29 cellular contexts compared by ENCODE assay signal in the genomic region with DNA sequence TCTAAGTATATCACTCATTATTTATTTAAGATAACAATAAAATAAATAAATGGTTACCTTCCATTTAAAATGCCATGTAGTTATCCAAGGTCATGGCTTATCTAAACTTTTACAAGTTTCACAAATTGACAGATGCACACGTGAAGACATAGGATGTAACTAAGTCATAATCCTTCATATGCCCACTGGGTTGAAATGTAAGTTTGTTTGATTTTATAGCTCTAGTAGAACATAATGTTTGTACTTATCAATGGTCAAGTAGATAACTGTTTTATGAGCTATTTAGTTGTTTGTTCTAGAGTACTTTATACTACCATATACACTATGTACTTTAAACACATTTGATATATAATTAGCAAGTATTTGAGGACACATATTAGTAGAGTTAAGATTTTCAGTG.
"Had no signal": no experiment of that assay in that cellular context is flagged by ENCODE, and none has a peak within 500 bp of the region (broad histone marks: within the 10 kb centered on the region; RNA-seq: fewer than 3 reads in every experiment).

No MANE protein-coding gene starts in this region.

- H3K27ac ChIP-seq: ascending aorta, body of pancreas, breast epithelium, PC-9, RWPE1, SK-N-MC had no signal

- H3K27me3 ChIP-seq: ascending aorta, body of pancreas, breast epithelium had no signal

- DNase-seq: activated CD4-positive, alpha-beta T cell treated with anti-CD3 and anti-CD28 coated beads for 36 hours; activated CD4-positive, alpha-beta T cell treated with anti-CD3 and anti-CD28 coated beads, Interleukin-2, amount 10 ng/mL, durations not matched to agents 7 days and 5 days; activated CD4-positive, alpha-beta T cell treated with anti-CD3 and anti-CD28 coated beads, Interleukin-2, amount 50 U/mL, for 48 hours; activated CD8-positive, alpha-beta T cell treated with anti-CD3 and anti-CD28 coated beads, Interleukin-2, amount 10 ng/mL, durations not matched to agents 7 days and 5 days; activated gamma-delta T cell; activated naive CD4-positive, alpha-beta T cell treated with Interleukin-2 at 50 U/mL for 16 hours; activated naive CD8-positive, alpha-beta T cell treated with anti-CD3 and anti-CD28 coated beads, Interleukin-2, amount 10 ng/mL, durations not matched to agents 7 days and 5 days; activated T-cell treated with anti-CD3 and anti-CD28 coated beads, Interleukin-2, amount 50 U/mL, for 24 hours; amygdala; body of pancreas; NCI-H1105; NCI-H1417 treated with DMSO at 0.1 percent for 48 hours; NCI-H187 treated with DMSO at 0.1 percent for 48 hours; NCI-H2081 treated with DMSO at 0.1 percent for 48 hours; NCI-H345; NCI-H524 treated with DMSO at 0.1 percent for 48 hours; NK-92 treated with Interleukin-12 subunit alpha and Interleukin-12 subunit beta, amount 100 ng/mL, for 24 hours; PC-9; Right ventricle myocardium superior had no signal

- H3K4me3 ChIP-seq: ascending aorta, body of pancreas, breast epithelium, PC-9, SK-N-MC had no signal

- H3K36me3 ChIP-seq: ascending aorta, breast epithelium had no signal

- H3K9me3 ChIP-seq: ascending aorta, body of pancreas, breast epithelium had no signal

- H3K4me2 ChIP-seq: PC-9 had no signal

- ATAC-seq: activated CD4-positive, alpha-beta T cell treated with anti-CD3 and anti-CD28 coated beads for 36 hours; activated CD4-positive, CD25-positive, alpha-beta regulatory T cell treated with anti-CD3 and anti-CD28 coated beads, Interleukin-2, amount 50 U/mL, for 24 hours; activated CD8-positive, alpha-beta T cell treated with anti-CD3 and anti-CD28 coated beads, Interleukin-2, amount 10 ng/mL, durations not matched to agents 7 days and 5 days; body of pancreas; WTC11 had no signal

- H3K4me1 Mint-ChIP-seq: activated CD4-positive, alpha-beta T cell treated with anti-CD3 and anti-CD28 coated beads for 36 hours; activated CD4-positive, alpha-beta T cell treated with anti-CD3 and anti-CD28 coated beads, Interleukin-2, amount 10 ng/mL, durations not matched to agents 7 days and 5 days; activated naive CD4-positive, alpha-beta T cell treated with anti-CD3 and anti-CD28 coated beads, Interleukin-2, amount 50 U/mL, for 24 hours; activated naive CD8-positive, alpha-beta T cell treated with anti-CD3 and anti-CD28 coated beads, Interleukin-2, amount 10 ng/mL, durations not matched to agents 7 days and 5 days; WTC11 had no signal

- H3K4me3 Mint-ChIP-seq: activated CD4-positive, alpha-beta T cell treated with anti-CD3 and anti-CD28 coated beads for 36 hours; activated CD4-positive, alpha-beta T cell treated with anti-CD3 and anti-CD28 coated beads, Interleukin-2, amount 10 ng/mL, durations not matched to agents 7 days and 5 days; activated CD8-positive, alpha-beta T cell treated with anti-CD3 and anti-CD28 coated beads, Interleukin-2, amount 10 ng/mL, durations not matched to agents 7 days and 5 days; activated naive CD4-positive, alpha-beta T cell treated with anti-CD3 and anti-CD28 coated beads, Interleukin-2, amount 50 U/mL, for 24 hours; activated naive CD8-positive, alpha-beta T cell treated with anti-CD3 and anti-CD28 coated beads, Interleukin-2, amount 10 ng/mL, durations not matched to agents 7 days and 5 days; activated T-cell treated with anti-CD3 and anti-CD28 coated beads, Interleukin-2, amount 50 U/mL, for 24 hours; T-helper 1 cell treated with Interleukin-12 subunit alpha and Interleukin-12 subunit beta and Interleukin-4 antibody, amounts not matched to agents 30 μg/mL and 1 μg/mL, for 36 hours; T-helper 2 cell treated with Interferon-gamma antibody and Interleukin-4, amounts not matched to agents 5 μg/mL and 100 μg/mL, for 36 hours; WTC11 had no signal

- H3K4me1 ChIP-seq: ascending aorta, body of pancreas, breast epithelium had no signal

- H3K27ac Mint-ChIP-seq: activated CD4-positive, alpha-beta T cell treated with anti-CD3 and anti-CD28 coated beads for 36 hours; activated CD4-positive, alpha-beta T cell treated with anti-CD3 and anti-CD28 coated beads, Interleukin-2, amount 10 ng/mL, durations not matched to agents 7 days and 5 days; activated CD8-positive, alpha-beta T cell treated with anti-CD3 and anti-CD28 coated beads, Interleukin-2, amount 10 ng/mL, durations not matched to agents 7 days and 5 days; activated naive CD4-positive, alpha-beta T cell treated with anti-CD3 and anti-CD28 coated beads, Interleukin-2, amount 50 U/mL, for 24 hours; activated naive CD8-positive, alpha-beta T cell treated with anti-CD3 and anti-CD28 coated beads, Interleukin-2, amount 10 ng/mL, durations not matched to agents 7 days and 5 days; activated T-cell treated with anti-CD3 and anti-CD28 coated beads, Interleukin-2, amount 50 U/mL, for 24 hours; activated T-helper 2 cell treated with anti-CD3 and anti-CD28 coated beads, Interferon-gamma antibody, Interleukin-2, Interleukin-4, amounts not matched to agents 10 μg/mL and 5 μg/mL and 100 μg/mL, durations not matched to agents 14 hours and 24 hours and 36 hours; T-helper 1 cell treated with Interleukin-12 subunit alpha and Interleukin-12 subunit beta and Interleukin-4 antibody, amounts not matched to agents 30 μg/mL and 1 μg/mL, for 36 hours; T-helper 2 cell treated with Interferon-gamma antibody and Interleukin-4, amounts not matched to agents 5 μg/mL and 100 μg/mL, for 36 hours; WTC11 had no signal

- H2AFZ ChIP-seq: PC-9 had no signal

- H3K27me3 Mint-ChIP-seq: activated CD4-positive, alpha-beta T cell treated with anti-CD3 and anti-CD28 coated beads for 36 hours; activated CD4-positive, alpha-beta T cell treated with anti-CD3 and anti-CD28 coated beads, Interleukin-2, amount 10 ng/mL, durations not matched to agents 7 days and 5 days; activated naive CD4-positive, alpha-beta T cell treated with anti-CD3 and anti-CD28 coated beads, Interleukin-2, amount 50 U/mL, for 24 hours; activated naive CD8-positive, alpha-beta T cell treated with anti-CD3 and anti-CD28 coated beads, Interleukin-2, amount 10 ng/mL, durations not matched to agents 7 days and 5 days; activated T-cell treated with anti-CD3 and anti-CD28 coated beads, Interleukin-2, amount 50 U/mL, for 24 hours had no signal

- H3K9me3 Mint-ChIP-seq: activated CD4-positive, alpha-beta T cell treated with anti-CD3 and anti-CD28 coated beads, Interleukin-2, amount 10 ng/mL, durations not matched to agents 7 days and 5 days; activated naive CD4-positive, alpha-beta T cell treated with anti-CD3 and anti-CD28 coated beads, Interleukin-2, amount 50 U/mL, for 24 hours; activated naive CD8-positive, alpha-beta T cell treated with anti-CD3 and anti-CD28 coated beads, Interleukin-2, amount 10 ng/mL, durations not matched to agents 7 days and 5 days; activated T-cell treated with anti-CD3 and anti-CD28 coated beads, Interleukin-2, amount 50 U/mL, for 24 hours; activated T-helper 2 cell treated with anti-CD3 and anti-CD28 coated beads, Interferon-gamma antibody, Interleukin-2, Interleukin-4, amounts not matched to agents 10 μg/mL and 5 μg/mL and 100 μg/mL, durations not matched to agents 14 hours and 24 hours and 36 hours; T-helper 1 cell treated with Interleukin-12 subunit alpha and Interleukin-12 subunit beta and Interleukin-4 antibody, amounts not matched to agents 30 μg/mL and 1 μg/mL, for 36 hours; T-helper 2 cell treated with Interferon-gamma antibody and Interleukin-4, amounts not matched to agents 5 μg/mL and 100 μg/mL, for 36 hours; WTC11 had no signal
